18 cellular contexts compared by ENCODE assay signal in genomic region chr18:59820663-59821062, GRCh38.
"Had no signal": no experiment of that assay in that cellular context is flagged by ENCODE, and none has a peak within 500 bp of the region (broad histone marks: within the 10 kb centered on the region; RNA-seq: fewer than 3 reads in every experiment).

No MANE protein-coding gene starts in this region.

- H3K4me1 Mint-ChIP-seq: stimulated activated naive B cell treated with anti-CD40 and anti-IgM and Interleukin-4, amounts not matched to agents 10 μg/mL and 1 μg/mL and 100 μg/mL, for 72 hours had no signal

- H3K27me3 ChIP-seq: vagina had no signal

- DNase-seq: activated CD4-positive, CD25-positive, alpha-beta regulatory T cell treated with anti-CD3 and anti-CD28 coated beads, Interleukin-2, amount 50 U/mL, for 72 hours; activated naive CD8-positive, alpha-beta T cell treated with anti-CD3 and anti-CD28 coated beads, Interleukin-2, amount 10 ng/mL, durations not matched to agents 7 days and 5 days; anterior cingulate cortex; cerebellar nuclear complex; effector memory CD4-positive, alpha-beta T cell; hippocampal formation; kidney; left ventricle myocardium superior; mesendoderm; stimulated activated CD4-positive, alpha-beta T cell treated with anti-CD3 and anti-CD28 coated beads, Interleukin-15, amount 100 ng/mL, for 24 hours; stimulated activated CD4-positive, alpha-beta T cell treated with anti-CD3 and anti-CD28 coated beads, Interleukin-4, amount 100 ng/mL, for 1 hour; stimulated activated naive B cell treated with anti-CD40 and anti-IgM and Interleukin-4, amounts not matched to agents 10 μg/mL and 1 μg/mL and 100 μg/mL, for 72 hours; T1000; tibial artery had no signal

- H3K4me1 ChIP-seq: tibial artery, vagina had no signal

- H3K4me3 Mint-ChIP-seq: activated naive CD8-positive, alpha-beta T cell treated with anti-CD3 and anti-CD28 coated beads, Interleukin-2, amount 10 ng/mL, durations not matched to agents 7 days and 5 days; activated T-helper 1 cell treated with anti-CD3 and anti-CD28 coated beads, Interleukin-12 subunit alpha, Interleukin-12 subunit beta, Interleukin-2, Interleukin-4 antibody, amounts not matched to agents 30 ng/mL and 10 ng/mL and 1 ng/mL, durations not matched to agents 14 hours and 24 hours and 36 hours; dendritic cell treated with granulocyte-macrophage colony-stimulating factor and Interleukin-4, amounts not matched to agents 40 ng/mL and 50 ng/mL, for 4 days; natural killer cell treated with Interleukin-12 subunit alpha and Interleukin-12 subunit beta and Interleukin-15 and Interleukin-18, amount 100 ng/mL, for 72 hours; stimulated activated naive B cell treated with anti-CD40 and anti-IgM and Interleukin-4, amounts not matched to agents 10 μg/mL and 1 μg/mL and 100 μg/mL, for 72 hours had no signal

- ATAC-seq: left ventricle myocardium superior; natural killer cell treated with Interleukin-12 subunit alpha and Interleukin-12 subunit beta and Interleukin-15 and Interleukin-18, amount 100 ng/mL, for 72 hours; stimulated activated naive B cell treated with anti-CD40 and anti-IgM and Interleukin-4, amounts not matched to agents 10 μg/mL and 1 μg/mL and 100 μg/mL, for 72 hours had no signal

- H3K4me3 ChIP-seq: tibial artery, vagina had no signal

- H3K36me3 Mint-ChIP-seq: activated naive CD8-positive, alpha-beta T cell treated with anti-CD3 and anti-CD28 coated beads, Interleukin-2, amount 10 ng/mL, durations not matched to agents 7 days and 5 days; natural killer cell treated with Interleukin-12 subunit alpha and Interleukin-12 subunit beta and Interleukin-15 and Interleukin-18, amount 100 ng/mL, for 72 hours; stimulated activated naive B cell treated with anti-CD40 and anti-IgM and Interleukin-4, amounts not matched to agents 10 μg/mL and 1 μg/mL and 100 μg/mL, for 72 hours had no signal

- FAIRE-seq: kidney had no signal

- H3K9me3 ChIP-seq: tibial artery, vagina had no signal

- H3K27ac Mint-ChIP-seq: activated naive CD8-positive, alpha-beta T cell treated with anti-CD3 and anti-CD28 coated beads, Interleukin-2, amount 10 ng/mL, durations not matched to agents 7 days and 5 days; activated T-helper 1 cell treated with anti-CD3 and anti-CD28 coated beads, Interleukin-12 subunit alpha, Interleukin-12 subunit beta, Interleukin-2, Interleukin-4 antibody, amounts not matched to agents 30 ng/mL and 10 ng/mL and 1 ng/mL, durations not matched to agents 14 hours and 24 hours and 36 hours; dendritic cell treated with granulocyte-macrophage colony-stimulating factor and Interleukin-4, amounts not matched to agents 40 ng/mL and 50 ng/mL, for 4 days; natural killer cell treated with Interleukin-12 subunit alpha and Interleukin-12 subunit beta and Interleukin-15 and Interleukin-18, amount 100 ng/mL, for 72 hours; stimulated activated naive B cell treated with anti-CD40 and anti-IgM and Interleukin-4, amounts not matched to agents 10 μg/mL and 1 μg/mL and 100 μg/mL, for 72 hours had no signal

- H3K27ac ChIP-seq: tibial artery, vagina had no signal

- H3K36me3 ChIP-seq: tibial artery, vagina had no signal

- H3K9me3 Mint-ChIP-seq: activated naive CD8-positive, alpha-beta T cell treated with anti-CD3 and anti-CD28 coated beads, Interleukin-2, amount 10 ng/mL, durations not matched to agents 7 days and 5 days; activated T-helper 1 cell treated with anti-CD3 and anti-CD28 coated beads, Interleukin-12 subunit alpha, Interleukin-12 subunit beta, Interleukin-2, Interleukin-4 antibody, amounts not matched to agents 30 ng/mL and 10 ng/mL and 1 ng/mL, durations not matched to agents 14 hours and 24 hours and 36 hours; dendritic cell treated with granulocyte-macrophage colony-stimulating factor and Interleukin-4, amounts not matched to agents 40 ng/mL and 50 ng/mL, for 4 days; natural killer cell treated with Interleukin-12 subunit alpha and Interleukin-12 subunit beta and Interleukin-15 and Interleukin-18, amount 100 ng/mL, for 72 hours; stimulated activated naive B cell treated with anti-CD40 and anti-IgM and Interleukin-4, amounts not matched to agents 10 μg/mL and 1 μg/mL and 100 μg/mL, for 72 hours had no signal
